15 cellular contexts compared by ENCODE assay signal in the genomic region with DNA sequence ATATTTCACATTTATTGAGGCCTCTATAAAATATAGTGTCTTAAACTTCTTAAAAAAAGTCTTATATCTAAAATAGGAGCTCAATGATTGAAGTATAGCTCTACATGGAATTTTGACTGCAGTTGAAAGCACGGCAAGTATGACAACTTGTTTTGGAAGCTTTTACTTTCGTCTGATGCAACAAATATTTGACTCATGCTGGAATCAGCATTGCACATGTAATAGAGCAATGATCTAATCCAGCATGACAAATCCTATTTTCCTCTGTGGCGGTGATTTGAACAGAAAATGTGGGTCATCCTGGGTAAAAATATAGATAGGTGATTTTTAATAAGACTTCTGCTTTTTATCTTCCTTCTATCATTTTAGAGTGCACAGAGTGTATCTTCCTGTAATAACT.
DNase-seq lines count a peak whose midpoint lies in the region; ATAC-seq and TF ChIP-seq lines count a peak whose summit lies in the region.
"Had no signal": no experiment of that assay in that cellular context is flagged by ENCODE, and none has a peak within 500 bp of the region (broad histone marks: within the 10 kb centered on the region; RNA-seq: fewer than 3 reads in every experiment).

No MANE protein-coding gene starts in this region.

- no peaks in the 10 kb centered on the region for H3K27me3 Mint-ChIP-seq in WTC11 (ENCODE audit: low read depth)
- H3K27me3 Mint-ChIP-seq: dendritic cell treated with granulocyte-macrophage colony-stimulating factor and Interleukin-4, amounts not matched to agents 40 ng/mL and 50 ng/mL, for 4 days; naive B cell had no signal

- H3K4me1 Mint-ChIP-seq in WTC11: no peaks in the 10 kb centered on the region
- H3K4me1 Mint-ChIP-seq: naive B cell had no signal

- ATAC-seq in Right ventricle myocardium superior (ENCODE audit: poor library complexity) (peak; percentile 64), WTC11 (no peak), foreskin keratinocyte (peak; percentile 99), GM19467 (IDR thresholded peaks at IDR 0.05; ENCODE audit: unreplicated experiment) (no peak), HG03378 (IDR thresholded peaks at IDR 0.05; ENCODE audit: unreplicated experiment) (no peak)
- ATAC-seq: stimulated activated naive CD8-positive, alpha-beta T cell treated with anti-CD3 and anti-CD28 coated beads, Interleukin-15, Interleukin-2, amounts not matched to agents 100 U/mL and 50 U/mL, for 24 hours had no signal

- H3K4me3 ChIP-seq in right atrium auricular region: no peak overlapping the region
- no peak overlapping the region for H3K4me3 ChIP-seq in esophagus squamous epithelium

- TF ChIP-seq CTCF in right atrium auricular region (IDR thresholded peaks at IDR 0.05) (no peak), WTC11 (IDR thresholded peaks at IDR 0.05) (no peak), foreskin keratinocyte (conservative IDR thresholded peaks at IDR 0.05) (no peak), esophagus squamous epithelium (IDR thresholded peaks at IDR 0.05) (no peak)

- H3K27ac Mint-ChIP-seq in WTC11: no peak overlapping the region
- H3K27ac Mint-ChIP-seq: activated T-helper 2 cell treated with anti-CD3 and anti-CD28 coated beads, Interferon-gamma antibody, Interleukin-2, Interleukin-4, amounts not matched to agents 10 μg/mL and 5 μg/mL and 100 μg/mL, durations not matched to agents 14 hours and 24 hours and 36 hours; dendritic cell treated with granulocyte-macrophage colony-stimulating factor and Interleukin-4, amounts not matched to agents 40 ng/mL and 50 ng/mL, for 4 days; naive B cell had no signal

- POLR2A ChIA-PET in WTC11 (lab: Charles Lee): no interaction called here

- H3K9me3 Mint-ChIP-seq in WTC11: peaks cover 10% of the 10 kb centered on the region

- H3K36me3 ChIP-seq in right atrium auricular region: no peaks in the 10 kb centered on the region
- H3K36me3 ChIP-seq in esophagus squamous epithelium: no peaks in the 10 kb centered on the region

- CTCF ChIA-PET in WTC11 (lab: Charles Lee): no interaction called here

- intact Hi-C loops in Right ventricle myocardium superior (cut with DNase I) (no loop called here), esophagus squamous epithelium (cut with DNase I) (no loop called here)

- DNase-seq in Right ventricle myocardium superior: no peak
- DNase-seq in right atrium auricular region (ENCODE audit: low spot score): no peak
- no peak for DNase-seq in WTC11 (ENCODE audit: low spot score)
- DNase-seq in foreskin keratinocyte: peak; percentile 75 to 92
- no peak for DNase-seq in HK-2 (ENCODE audit: unreplicated experiment)
- DNase-seq in esophagus squamous epithelium (lab: John Stamatoyannopoulos, UW): no peak
- DNase-seq: AML-193; naive B cell; NCI-H2081 treated with DMSO at 0.1 percent for 48 hours; RPMI8226; stimulated activated naive CD8-positive, alpha-beta T cell treated with anti-CD3 and anti-CD28 coated beads, Interleukin-15, Interleukin-2, amounts not matched to agents 100 U/mL and 50 U/mL, for 24 hours had no signal

- H3K4me1 ChIP-seq in right atrium auricular region (no peaks in the 10 kb centered on the region), foreskin keratinocyte (peaks cover 5% of the 10 kb centered on the region), esophagus squamous epithelium (no peaks in the 10 kb centered on the region)

- no peak for TF ChIP-seq POLR2A in esophagus squamous epithelium (IDR thresholded peaks at IDR 0.05)

- no peaks in the 10 kb centered on the region for H3K9me3 ChIP-seq in right atrium auricular region
- H3K9me3 ChIP-seq in esophagus squamous epithelium: no peaks in the 10 kb centered on the region

- H3K27ac ChIP-seq in right atrium auricular region (no peak overlapping the region), foreskin keratinocyte (peak overlapping the region; percentile 89), esophagus squamous epithelium (no peak overlapping the region)

- H3K27me3 ChIP-seq in right atrium auricular region (no peaks in the 10 kb centered on the region), foreskin keratinocyte (no peaks in the 10 kb centered on the region), esophagus squamous epithelium (no peaks in the 10 kb centered on the region)

- peaks cover 5% of the 10 kb centered on the region; the same call in 1 of the 2 replicates for H3K36me3 Mint-ChIP-seq in WTC11
- H3K36me3 Mint-ChIP-seq: naive B cell had no signal

- WGBS in esophagus squamous epithelium, 2 donors: 29 to 39% methylated on average over 3 of the region's 3 CpGs

- no peak overlapping the region for H3K4me3 Mint-ChIP-seq in WTC11
- H3K4me3 Mint-ChIP-seq: dendritic cell treated with granulocyte-macrophage colony-stimulating factor and Interleukin-4, amounts not matched to agents 40 ng/mL and 50 ng/mL, for 4 days; naive B cell had no signal

TF ChIP-seq in WTC11, 78 proteins besides CTCF, POLR2A, EP300 and RAD21:
- TF ChIP-seq, protein P1, sequence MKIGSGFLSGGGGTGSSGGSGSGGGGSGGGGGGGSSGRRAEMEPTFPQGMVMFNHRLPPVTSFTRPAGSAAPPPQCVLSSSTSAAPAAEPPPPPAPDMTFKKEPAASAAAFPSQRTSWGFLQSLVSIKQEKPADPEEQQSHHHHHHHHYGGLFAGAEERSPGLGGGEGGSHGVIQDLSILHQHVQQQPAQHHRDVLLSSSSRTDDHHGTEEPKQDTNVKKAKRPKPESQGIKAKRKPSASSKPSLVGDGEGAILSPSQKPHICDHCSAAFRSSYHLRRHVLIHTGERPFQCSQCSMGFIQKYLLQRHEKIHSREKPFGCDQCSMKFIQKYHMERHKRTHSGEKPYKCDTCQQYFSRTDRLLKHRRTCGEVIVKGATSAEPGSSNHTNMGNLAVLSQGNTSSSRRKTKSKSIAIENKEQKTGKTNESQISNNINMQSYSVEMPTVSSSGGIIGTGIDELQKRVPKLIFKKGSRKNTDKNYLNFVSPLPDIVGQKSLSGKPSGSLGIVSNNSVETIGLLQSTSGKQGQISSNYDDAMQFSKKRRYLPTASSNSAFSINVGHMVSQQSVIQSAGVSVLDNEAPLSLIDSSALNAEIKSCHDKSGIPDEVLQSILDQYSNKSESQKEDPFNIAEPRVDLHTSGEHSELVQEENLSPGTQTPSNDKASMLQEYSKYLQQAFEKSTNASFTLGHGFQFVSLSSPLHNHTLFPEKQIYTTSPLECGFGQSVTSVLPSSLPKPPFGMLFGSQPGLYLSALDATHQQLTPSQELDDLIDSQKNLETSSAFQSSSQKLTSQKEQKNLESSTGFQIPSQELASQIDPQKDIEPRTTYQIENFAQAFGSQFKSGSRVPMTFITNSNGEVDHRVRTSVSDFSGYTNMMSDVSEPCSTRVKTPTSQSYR (CRISPR knock-in tag; IDR thresholded peaks at IDR 0.05): no peak
- TF ChIP-seq ZNF317 (CRISPR knock-in tag; IDR thresholded peaks at IDR 0.05; ENCODE audit: borderline replicate concordance, low read depth) (no peak), GABPB1 (CRISPR knock-in tag; IDR thresholded peaks at IDR 0.05) (peak; percentile 58), TP53 (CRISPR knock-in tag; IDR thresholded peaks at IDR 0.05) (no peak), AR (CRISPR knock-in tag; IDR thresholded peaks at IDR 0.05) (no peak), HMGXB4 (CRISPR knock-in tag; IDR thresholded peaks at IDR 0.05) (no peak)

Comparison
In these comparisons a context has a peak if more than half of its experiments do, and no peak if none do; other contexts are left out.
1. ATAC-seq: peak in Right ventricle myocardium superior (single experiment) and foreskin keratinocyte (single experiment); none in WTC11 (single experiment), GM19467 (single experiment) and HG03378 (single experiment).
2. DNase-seq: peak in foreskin keratinocyte (2 of 2); none in Right ventricle myocardium superior (single experiment), right atrium auricular region (single experiment), WTC11 (single experiment), HK-2 (single experiment) and esophagus squamous epithelium (single experiment).